In genomic region chr12:54276368-54276767, GRCh38 we compare ENCODE assay signal across 15 cellular contexts. TPM values are rescaled to one million over a fixed set of nuclear protein-coding genes. Genes with fewer than 3 reads are reported as not detected.
DNase-seq lines count a peak whose midpoint lies in the region; ATAC-seq and TF ChIP-seq lines count a peak whose summit lies in the region.
"Had no signal": no experiment of that assay in that cellular context is flagged by ENCODE, and none has a peak within 500 bp of the region (broad histone marks: within the 10 kb centered on the region; RNA-seq: fewer than 3 reads in every experiment).

No MANE protein-coding gene starts in this region.

- H3K9me3 ChIP-seq in CD4-positive, alpha-beta T cell (ENCODE audit: control insufficient read depth, low read length) = no peaks in the 10 kb centered on the region
- no peaks in the 10 kb centered on the region for H3K9me3 ChIP-seq in right cardiac atrium (ENCODE audit: control insufficient read depth, low read length)
- H3K9me3 ChIP-seq: spleen had no signal

- peak overlapping the region; percentile 60 for H3K4me3 Mint-ChIP-seq in CD4-positive, alpha-beta T cell
- H3K4me3 Mint-ChIP-seq in GM23338 (peak overlapping the region; percentile 43; the same call in 1 of the 3 replicates), naive B cell (peak overlapping the region in 2 of 8 donors; percentile 30 to 42)
- no peak overlapping the region for H3K4me3 Mint-ChIP-seq in activated T-helper 17 cell treated with anti-CD3 and anti-CD28 coated beads, Interleukin-2, amount 50 U/mL, for 72 hours
- H3K4me3 Mint-ChIP-seq: CD8-positive, alpha-beta T cell had no signal

- CTCF ChIA-PET in CD4-positive, alpha-beta T cell (lab: Charles Lee) = interaction anchor here (1.0 to 1.2 kb wide), 2 partner anchors 25 to 49 kb away, joined by 3 read pairs; partner anchors contain the start of gene COPZ1

- peaks cover 13% of the 10 kb centered on the region; the same call in 1 of the 2 replicates for H3K36me3 ChIP-seq in GM23338 (ENCODE audit: insufficient read depth)

- H3K27me3 Mint-ChIP-seq in CD4-positive, alpha-beta T cell = no peaks in the 10 kb centered on the region
- H3K27me3 Mint-ChIP-seq in GM23338 (ENCODE audit: insufficient read depth, low read depth, poor library complexity) (peaks cover 6% of the 10 kb centered on the region), naive B cell (no peaks in the 10 kb centered on the region)
- H3K27me3 Mint-ChIP-seq in activated T-helper 17 cell treated with anti-CD3 and anti-CD28 coated beads, Interleukin-2, amount 50 U/mL, for 72 hours = no peaks in the 10 kb centered on the region

- H3K9me2 ChIP-seq in GM23338 (ENCODE audit: insufficient read depth) = no peaks in the 10 kb centered on the region

- peak overlapping the region; percentile 67 for H3K27ac Mint-ChIP-seq in CD4-positive, alpha-beta T cell
- H3K27ac Mint-ChIP-seq in GM23338 (peak overlapping the region; percentile 51), naive B cell (peak overlapping the region in 4 of 6 donors; percentile 1 to 47 (median 30))
- H3K27ac Mint-ChIP-seq in activated T-helper 17 cell treated with anti-CD3 and anti-CD28 coated beads, Interleukin-2, amount 50 U/mL, for 72 hours = peak overlapping the region; percentile 42
- H3K27ac Mint-ChIP-seq: CD8-positive, alpha-beta T cell had no signal

- intact Hi-C loops in CD4-positive, alpha-beta T cell (cut with DNase I, micrococcal nuclease) = loop anchor here in 1 of 2 experiments (5.0 kb wide), 1 partner anchor 54 kb away; no protein-coding TSS in a partner anchor
- intact Hi-C loops in right cardiac atrium (cut with DNase I) = no loop called here

- H3K4me1 ChIP-seq in GM23338 (ENCODE audit: insufficient read depth) = peaks cover 20% of the 10 kb centered on the region
- H3K4me1 ChIP-seq in right cardiac atrium (ENCODE audit: control insufficient read depth, insufficient read depth, low read length) = peaks cover 2% of the 10 kb centered on the region

- POLR2A ChIA-PET in CD4-positive, alpha-beta T cell (lab: Charles Lee) = interaction anchor here (1.0 kb wide), 1 partner anchor 11 kb away, joined by 4 read pairs; no protein-coding TSS in a partner anchor

- peaks cover 26% of the 10 kb centered on the region for H4K20me1 ChIP-seq in GM23338 (replicated peaks; ENCODE audit: insufficient read depth)

- H3K79me2 ChIP-seq in GM23338 (replicated peaks; ENCODE audit: insufficient read depth) = peaks cover 70% of the 10 kb centered on the region

- WGBS in right cardiac atrium = 87% methylated on average over 3 of the region's 3 CpGs

- DNase-seq in CD4-positive, alpha-beta T cell = no peak
- DNase-seq in GM23338 (ENCODE audit: low spot score) (no peak), naive B cell (no peak), UCSD-AML1 (lab: John Stamatoyannopoulos, UW; ENCODE audit: unreplicated experiment) (no peak), right cardiac atrium (no peak), omental fat pad (ENCODE audit: low spot score) (no peak)
- DNase-seq: CD8-positive, alpha-beta T cell; erythroblast; islet precursor cell; NCI-H748 treated with DMSO at 0.1 percent for 48 hours; spleen had no signal

- no peaks in the 10 kb centered on the region for H3K9me3 Mint-ChIP-seq in CD4-positive, alpha-beta T cell
- H3K9me3 Mint-ChIP-seq in GM23338 (0 out of 3 replicates have a peak, but pooled peaks cover 2% of the 10 kb centered on the region), naive B cell (no peaks in the 10 kb centered on the region)
- no peaks in the 10 kb centered on the region for H3K9me3 Mint-ChIP-seq in activated T-helper 17 cell treated with anti-CD3 and anti-CD28 coated beads, Interleukin-2, amount 50 U/mL, for 72 hours
- H3K9me3 Mint-ChIP-seq: CD8-positive, alpha-beta T cell had no signal

- TF ChIP-seq CTCF in CD4-positive, alpha-beta T cell (IDR thresholded peaks at IDR 0.05) = no peak
- TF ChIP-seq CTCF in GM23338 (conservative IDR thresholded peaks at IDR 0.05; ENCODE audit: low read depth in 2 of 2) (no peak), omental fat pad (IDR thresholded peaks at IDR 0.05) (no peak)

- H2AFZ ChIP-seq in GM23338 = no peak overlapping the region

- no peak overlapping the region for H3K4me2 ChIP-seq in GM23338

- no peaks in the 10 kb centered on the region for H3K27me3 ChIP-seq in CD4-positive, alpha-beta T cell (ENCODE audit: control insufficient read depth, insufficient read depth, low read length)
- H3K27me3 ChIP-seq in GM23338 (ENCODE audit: insufficient read depth) = no peaks in the 10 kb centered on the region
- H3K27me3 ChIP-seq in right cardiac atrium (ENCODE audit: control insufficient read depth, insufficient read depth) = no peaks in the 10 kb centered on the region
- H3K27me3 ChIP-seq: spleen had no signal

- H3K4me3 ChIP-seq in GM23338 (no peak overlapping the region), right cardiac atrium (ENCODE audit: low read length) (no peak overlapping the region)
- H3K4me3 ChIP-seq: spleen had no signal

- no peak overlapping the region for H3K27ac ChIP-seq in CD4-positive, alpha-beta T cell (ENCODE audit: low read depth, low read length)
- H3K27ac ChIP-seq in GM23338 (ENCODE audit: low read depth) (peak overlapping the region; percentile 5; the same call in 1 of the 2 replicates), right cardiac atrium (ENCODE audit: low read length) (no peak overlapping the region)

- no peak for ATAC-seq in CD4-positive, alpha-beta T cell (ENCODE audit: poor library complexity)
- ATAC-seq in GM23338 (no peak), naive B cell (ENCODE audit: low read depth in 2 of 2) (no peak), right cardiac atrium (no peak), omental fat pad (ENCODE audit: low FRiP score) (no peak)
- no peak for ATAC-seq in activated T-helper 17 cell treated with anti-CD3 and anti-CD28 coated beads, Interleukin-2, amount 50 U/mL, for 72 hours (replicated peaks)
- ATAC-seq: CD8-positive, alpha-beta T cell; HCT116 had no signal

- peaks cover 57% of the 10 kb centered on the region for H3K4me1 Mint-ChIP-seq in CD4-positive, alpha-beta T cell (ENCODE audit: low read depth)
- H3K4me1 Mint-ChIP-seq in GM23338 = peaks cover 21% of the 10 kb centered on the region; the same call in 2 of the 3 replicates
- peaks cover 41% of the 10 kb centered on the region for H3K4me1 Mint-ChIP-seq in activated T-helper 17 cell treated with anti-CD3 and anti-CD28 coated beads, Interleukin-2, amount 50 U/mL, for 72 hours
- H3K4me1 Mint-ChIP-seq in naive B cell = peaks cover 4 to 35% (median 22%) of the 10 kb centered on the region in 3 donors

- peaks cover 30% of the 10 kb centered on the region for H3K36me3 Mint-ChIP-seq in CD4-positive, alpha-beta T cell (ENCODE audit: low read depth)
- H3K36me3 Mint-ChIP-seq in GM23338 (ENCODE audit: low read depth) (peaks cover 21% of the 10 kb centered on the region), naive B cell (no peaks in the 10 kb centered on the region)
- peaks cover 56% of the 10 kb centered on the region for H3K36me3 Mint-ChIP-seq in activated T-helper 17 cell treated with anti-CD3 and anti-CD28 coated beads, Interleukin-2, amount 50 U/mL, for 72 hours (ENCODE audit: low read depth)

- peaks cover 1% of the 10 kb centered on the region; the same call in 1 of the 2 replicates for H3F3A ChIP-seq in GM23338 (replicated peaks; ENCODE audit: low read depth)

TF ChIP-seq in GM23338, 12 proteins besides CTCF, POLR2A, EP300 and RAD21 (continues in another document):
- TF ChIP-seq POLR2AphosphoS5 (IDR thresholded peaks at IDR 0.05; ENCODE audit: low read depth) = no peak
- no peak for TF ChIP-seq EZH2phosphoT487 (IDR thresholded peaks at IDR 0.05; ENCODE audit: unreplicated experiment)
- no peak for TF ChIP-seq JUNB (IDR thresholded peaks at IDR 0.05; ENCODE audit: unreplicated experiment)
- TF ChIP-seq EZH2 (IDR thresholded peaks at IDR 0.05; ENCODE audit: low read depth, unreplicated experiment) = no peak
- TF ChIP-seq ZNF331 (CRISPR knock-in tag; IDR thresholded peaks at IDR 0.05; ENCODE audit: low read depth) = no peak
- TF ChIP-seq STAT1 (IDR thresholded peaks at IDR 0.05; ENCODE audit: unreplicated experiment) = no peak

RNA-seq across cellular contexts. Expression of gene CBX5, which starts 3.6 kb away (rescaled TPM):
- total RNA-seq in CD4-positive, alpha-beta T cell = 10 to 100 TPM; 38.8 to 38.9 TPM
- total RNA-seq in GM23338 (2014; rRNA removed; shearing (Covaris generic)) = 193 and 212 TPM in 2 replicates
- polyA plus RNA-seq in GM23338 (2016; fragmentation: Nextera tagmentation; extraction: Ambion mirVana) (152 and 175 TPM in 2 replicates), naive B cell (ENCODE audit: low read depth in 6 of 6) (10 to 100 TPM; 12.3 to 31.8 (median 24.1) TPM), right cardiac atrium (23.0 TPM)
- total RNA-seq in activated T-helper 17 cell treated with anti-CD3 and anti-CD28 coated beads, Interleukin-2, amount 50 U/mL, for 72 hours = 10 to 100 TPM; 82.0 to 89.7 TPM
- total RNA-seq in right cardiac atrium (10 to 100 TPM; 55.1 to 68.2 (median 57.1) TPM), omental fat pad (10 to 100 TPM; 20.9 to 38.8 (median 25.3) TPM)

RNA-seq across cellular contexts. Expression of gene HNRNPA1, which starts 4.2 kb away (rescaled TPM):
- 1,000 to 10,000 TPM; 1,969 to 1,994 TPM for total RNA-seq in CD4-positive, alpha-beta T cell
- 1,104 and 1,281 TPM in 2 replicates for total RNA-seq in GM23338 (2014; rRNA removed; shearing (Covaris generic))
- polyA plus RNA-seq in GM23338 (2016; fragmentation: Nextera tagmentation; extraction: Ambion mirVana) (2,363 and 2,576 TPM in 2 replicates), naive B cell (ENCODE audit: low read depth in 6 of 6) (100 to 1,000 TPM; 658 to 830 (median 791) TPM), right cardiac atrium (405 TPM)
- total RNA-seq in activated T-helper 17 cell treated with anti-CD3 and anti-CD28 coated beads, Interleukin-2, amount 50 U/mL, for 72 hours = 1,000 to 10,000 TPM; 1,204 to 1,551 TPM
- total RNA-seq in right cardiac atrium (100 to 1,000 TPM; 425 to 572 (median 530) TPM), omental fat pad (100 to 1,000 TPM; 352 to 497 (median 414) TPM)

RNA-seq across cellular contexts. Expression of gene NFE2, which starts 24.4 kb away (rescaled TPM):
- total RNA-seq in CD4-positive, alpha-beta T cell = under 1 TPM in 1 of 2 experiments, not detected in 1; 0.20 TPM
- total RNA-seq in GM23338 (2014; rRNA removed; shearing (Covaris generic)) = 0.27 and 1.3 TPM in 2 replicates
- polyA plus RNA-seq in GM23338 (2016; fragmentation: Nextera tagmentation; extraction: Ambion mirVana) (1.8 and 3.0 TPM in 2 replicates), naive B cell (ENCODE audit: low read depth in 6 of 6) (1 to 10 TPM in 3 of 6 donors, under 1 TPM in 2, not detected in 1; 0.51 to 3.6 (median 1.5) TPM), right cardiac atrium (0.32 TPM)
- total RNA-seq in activated T-helper 17 cell treated with anti-CD3 and anti-CD28 coated beads, Interleukin-2, amount 50 U/mL, for 72 hours = not detected
- total RNA-seq in right cardiac atrium (under 1 TPM; 0.28 to 0.97 (median 0.37) TPM), omental fat pad (10 to 100 TPM in 1 of 4 donors, 1 to 10 TPM in 2, under 1 TPM in 1; 0.72 to 16.9 (median 2.1) TPM)
- total RNA-seq: activated CD8-positive, alpha-beta memory T cell treated with anti-CD3 and anti-CD28 coated beads for 36 hours; CD8-positive, alpha-beta T cell; glomerular endothelial cell had no signal

RNA-seq across cellular contexts. Expression of gene COPZ1, which starts 48.6 kb away (rescaled TPM):
- total RNA-seq in CD4-positive, alpha-beta T cell = 10 to 100 TPM; 31.2 to 33.9 TPM
- total RNA-seq in GM23338 (2014; rRNA removed; shearing (Covaris generic)) = 72.5 and 91.2 TPM in 2 replicates
- polyA plus RNA-seq in GM23338 (2016; fragmentation: Nextera tagmentation; extraction: Ambion mirVana) = 72.7 and 79.9 TPM in 2 replicates
- 10 to 100 TPM; 75.4 to 86.8 TPM for total RNA-seq in activated T-helper 17 cell treated with anti-CD3 and anti-CD28 coated beads, Interleukin-2, amount 50 U/mL, for 72 hours
- polyA plus RNA-seq in naive B cell (ENCODE audit: low read depth in 6 of 6) = 100 to 1,000 TPM; 166 to 227 (median 177) TPM
- total RNA-seq in right cardiac atrium = 100 to 1,000 TPM; 103 to 120 (median 119) TPM
- polyA plus RNA-seq in right cardiac atrium = 112 TPM
- 100 to 1,000 TPM in 1 of 4 donors, 10 to 100 TPM in 3; 55.5 to 114 (median 81.8) TPM for total RNA-seq in omental fat pad
